ENCODE assay signal across 8 cellular contexts in the genomic region with DNA sequence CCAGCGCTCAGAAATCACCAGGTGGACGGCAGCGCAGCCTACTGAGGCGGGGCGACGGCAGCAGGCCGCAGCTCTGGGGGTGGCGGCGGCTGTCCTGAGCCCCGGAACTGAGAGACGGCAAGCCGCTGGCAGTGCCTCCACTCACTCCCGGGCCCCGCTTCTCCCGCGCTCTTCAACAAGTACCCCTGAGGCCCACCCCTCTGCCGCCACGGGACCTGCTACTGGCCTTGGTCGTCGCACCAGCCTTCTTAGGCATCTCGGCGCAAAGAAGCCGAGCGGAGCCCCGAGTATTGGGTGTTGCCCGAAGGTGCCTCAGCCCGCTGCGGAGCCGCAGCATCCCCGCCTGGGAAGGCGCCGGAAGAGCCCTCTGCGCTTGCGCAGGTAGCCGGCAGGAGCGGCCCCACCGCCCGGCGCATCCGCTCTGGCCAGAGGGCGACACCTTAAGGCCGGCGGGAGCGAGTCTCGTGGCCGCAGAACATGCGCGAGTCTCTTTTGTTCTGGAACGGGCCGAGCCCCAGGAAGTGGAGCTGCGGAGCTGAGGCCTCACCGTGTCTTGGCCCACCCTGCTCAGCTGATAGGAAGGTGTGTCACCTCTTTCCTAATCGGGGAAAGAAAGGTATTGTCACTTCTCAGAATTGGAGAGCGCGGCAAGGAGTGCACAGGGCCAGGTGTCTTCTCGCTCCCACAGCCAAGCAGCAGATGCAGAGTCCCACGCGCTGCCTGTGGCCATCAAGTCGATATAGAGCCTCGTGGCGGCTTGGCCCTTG. TPM values are rescaled to one million over a fixed set of nuclear protein-coding genes. Genes with fewer than 3 reads are reported as not detected.
DNase-seq lines count a peak whose midpoint lies in the region; TF ChIP-seq lines count a peak whose summit lies in the region.

A gene (minus strand): TSS at position 369 of the 767 bp plus-strand sequence. CDS start 32 bp downstream, at position 337.

- peak within 1 kb of the TSS; percentile 94 for H3K4me3 Mint-ChIP-seq in neural crest cell

- peak; percentile 98 for DNase-seq in GM03348 (ENCODE audit: low spot score)
- DNase-seq in HAP-1 (ENCODE audit: low spot score in 2 of 2), result peak; percentile 97
- peak; percentile 86 for DNase-seq in M059J (ENCODE audit: low read depth)
- peak; percentile 53 for DNase-seq in SHP77 treated with DMSO at 0.1 percent for 48 hours (lab: John Stamatoyannopoulos, UW)
- peak; percentile 83 for DNase-seq in activated gamma-delta T cell treated with Interleukin-2 at 50 U/mL for 16 hours
- DNase-seq in foreskin fibroblast, result peak; percentile 92 to 97
- DNase-seq in neural crest cell (ENCODE audit: low read depth, low spot score), result peak; percentile 76

- peak within 1 kb of the TSS; percentile 71 for H3K27ac ChIP-seq in stomach smooth muscle (ENCODE audit: low read length)

- peaks cover 46% of the 10 kb centered on the region for H3K36me3 ChIP-seq in HAP-1 (replicated peaks)
- peaks cover 17 to 20% of the 10 kb centered on the region in 2 donors for H3K36me3 ChIP-seq in stomach smooth muscle (ENCODE audit: control insufficient read depth in 2 of 2, insufficient read depth in 2 of 2, low read length in 2 of 2)

- H3K4me1 ChIP-seq in HAP-1 (peaks cover 17% of the 10 kb centered on the region), stomach smooth muscle (ENCODE audit: control insufficient read depth, insufficient read depth, low read length) (peaks cover 18% of the 10 kb centered on the region)

- peaks cover 34% of the 10 kb centered on the region for H3K4me1 Mint-ChIP-seq in neural crest cell

- H3K27ac Mint-ChIP-seq in neural crest cell (ENCODE audit: unreplicated experiment), result peak within 1 kb of the TSS; percentile 96

- H3K27me3 ChIP-seq in HAP-1 (ENCODE audit: low read depth) (no peaks in the 10 kb centered on the region), stomach smooth muscle (ENCODE audit: control insufficient read depth in 1 of 2, insufficient read depth in 2 of 2, low read length in 2 of 2) (no peaks in the 10 kb centered on the region)

- in situ Hi-C loops in HAP-1 (cut with MboI; ENCODE audit: low sequenced_read_pairs), result no loop called here

- no peaks in the 10 kb centered on the region for H3K9me3 ChIP-seq in HAP-1
- H3K9me3 ChIP-seq in stomach smooth muscle (ENCODE audit: control insufficient read depth in 2 of 2, low read length in 2 of 2), result no peaks in the 10 kb centered on the region

- H3K9me3 Mint-ChIP-seq in neural crest cell, result peaks cover 12% of the 10 kb centered on the region

- H3K27me3 Mint-ChIP-seq in neural crest cell (ENCODE audit: low read depth), result no peaks in the 10 kb centered on the region

- peak within 1 kb of the TSS; percentile 98 for H3K4me3 ChIP-seq in HAP-1
- H3K4me3 ChIP-seq in foreskin fibroblast (ENCODE audit: low read depth in 1 of 2, low read length in 2 of 2), result peak within 1 kb of the TSS; percentile 83 to 98
- peak within 1 kb of the TSS; percentile 98 to 99 for H3K4me3 ChIP-seq in stomach smooth muscle (ENCODE audit: low read length in 2 of 2)

- H3K9ac ChIP-seq in stomach smooth muscle (ENCODE audit: low read length in 2 of 2), result peak within 1 kb of the TSS; percentile 84 to 90

- H3K36me3 Mint-ChIP-seq in neural crest cell (ENCODE audit: low read depth), result peaks cover 34% of the 10 kb centered on the region

- TF ChIP-seq CTCF in foreskin fibroblast (IDR thresholded peaks at IDR 0.05; ENCODE audit: low read depth, low read length) (peak; percentile 53), neural crest cell (conservative IDR thresholded peaks at IDR 0.05) (peak; percentile 53)

RNA-seq across cellular contexts. Expression of the gene that starts here (rescaled TPM):
- 12.0 and 15.3 TPM in 2 replicates for total RNA-seq in M059J (2014; rRNA removed; shearing (Covaris generic))
- total RNA-seq in neural crest cell, result 23.1 and 26.7 TPM in 2 replicates

Comparison
In these comparisons a context has a peak if more than half of its experiments do, and no peak if none do; other contexts are left out.
1. Peak in every context shown above with its lines: DNase-seq, H3K4me3 ChIP-seq and H3K27ac ChIP-seq.